Comparison of ENCODE assay signal across 1 cellular context in genomic region chr6:27810768-27811298, GRCh38.
TF ChIP-seq lines count a peak whose summit lies in the region.

No MANE protein-coding gene starts in this region.

TF ChIP-seq in GM23338, 12 proteins besides CTCF, POLR2A, EP300 and RAD21 (continued from another document):
- TF ChIP-seq REST (IDR thresholded peaks at IDR 0.05; ENCODE audit: unreplicated experiment) = no peak
- TF ChIP-seq POLR2AphosphoS5 (IDR thresholded peaks at IDR 0.05; ENCODE audit: low read depth) = no peak
- TF ChIP-seq ZNF462 (CRISPR knock-in tag; IDR thresholded peaks at IDR 0.05) = no peak
- TF ChIP-seq EZH2 (IDR thresholded peaks at IDR 0.05; ENCODE audit: low read depth, unreplicated experiment) = no peak
- no peak for TF ChIP-seq STAT1 (IDR thresholded peaks at IDR 0.05; ENCODE audit: unreplicated experiment)
- TF ChIP-seq CREB1 (CRISPR knock-in tag; IDR thresholded peaks at IDR 0.05; ENCODE audit: low read depth) = no peak
- TF ChIP-seq ETS1 (IDR thresholded peaks at IDR 0.05) = no peak
- TF ChIP-seq EZH2phosphoT487 (IDR thresholded peaks at IDR 0.05; ENCODE audit: unreplicated experiment) = no peak
- TF ChIP-seq JUNB (IDR thresholded peaks at IDR 0.05; ENCODE audit: unreplicated experiment) = no peak
- no peak for TF ChIP-seq NANOG (IDR thresholded peaks at IDR 0.05; ENCODE audit: borderline replicate concordance)
